Comparison of ENCODE assay signal across 27 cellular contexts in genomic region chr19:39681416-39681815, GRCh38. TPM values are rescaled to one million over a fixed set of nuclear protein-coding genes. Genes with fewer than 3 reads are reported as not detected.
"Had no signal": no experiment of that assay in that cellular context is flagged by ENCODE, and none has a peak within 500 bp of the region (broad histone marks: within the 10 kb centered on the region; RNA-seq: fewer than 3 reads in every experiment).

No MANE protein-coding gene starts in this region.

- H3K4me3 Mint-ChIP-seq: IgD-negative memory B cell had no signal

- H3K4me3 ChIP-seq: K562, SJCRH30 had no signal

- ATAC-seq: HepG2, K562, Panc1, PC-3, Right ventricle myocardium inferior, SK-N-SH treated with all-trans-retinoic acid at 6 μM for 48 hours had no signal

- FAIRE-seq: HepG2, K562 had no signal

- H3K27ac ChIP-seq: SJCRH30 had no signal

- H3K27ac Mint-ChIP-seq: IgD-negative memory B cell had no signal

- H3K9me3 ChIP-seq: SJCRH30 had no signal

- H3K36me3 ChIP-seq: SJCRH30 had no signal

- H3K9me3 Mint-ChIP-seq: IgD-negative memory B cell had no signal

- DNase-seq: NCI-H1092; NCI-H1105 treated with DMSO at 0.1 percent for 48 hours; NCI-H1436; NCI-H187; NCI-H2029; NCI-H2081 treated with DMSO at 0.1 percent for 48 hours; NCI-H2171; NCI-H226; NCI-H446 treated with DMSO at 0.1 percent for 48 hours; NCI-H510A treated with DMSO at 0.1 percent for 48 hours; NCI-H526; NCI-H82; NK-92 treated with Interleukin-12 subunit alpha and Interleukin-12 subunit beta, amount 100 ng/mL, for 24 hours; PC-3; SHP77 treated with DMSO at 0.1 percent for 48 hours; SJCRH30; T-helper 1 cell had no signal

RNA-seq across cellular contexts. Expression of gene LGALS14, which starts 22.9 kb away (rescaled TPM):
- total RNA-seq: HepG2, HT1080, K562, LHCN-M2, MCF 10A, OCI-LY7, PC-3, Right ventricle myocardium inferior, SJCRH30 had no signal
- polyA plus RNA-seq: HepG2, IgD-negative memory B cell, K562 had no signal

RNA-seq across cellular contexts. Expression of gene LGALS16, which starts 25.7 kb away (rescaled TPM):
- total RNA-seq: HepG2, HT1080, K562, LHCN-M2, MCF 10A, OCI-LY7, PC-3, Right ventricle myocardium inferior, SJCRH30 had no signal
- polyA plus RNA-seq: HepG2, IgD-negative memory B cell, K562 had no signal

RNA-seq across cellular contexts. Expression of gene CLC, which starts 56.4 kb away (rescaled TPM):
- total RNA-seq: HepG2, HT1080, LHCN-M2, MCF 10A, OCI-LY7, PC-3, Right ventricle myocardium inferior, SJCRH30 had no signal
- polyA plus RNA-seq: HepG2, IgD-negative memory B cell had no signal
